ENCODE assay signal across 9 cellular contexts in genomic region chr9:83199240-83199639, GRCh38.
A peak's percentile ranks its signal among the peaks of the same experiment; 100 is the strongest.
DNase-seq lines count a peak whose midpoint lies in the region; ATAC-seq, FAIRE-seq and TF ChIP-seq lines count a peak whose summit lies in the region.
"Had no signal": no experiment of that assay in that cellular context is flagged by ENCODE, and none has a peak within 500 bp of the region (broad histone marks: within the 10 kb centered on the region; RNA-seq: fewer than 3 reads in every experiment).

No MANE protein-coding gene starts in this region.

- no peak overlapping the region for H3K27ac ChIP-seq in keratinocyte (ENCODE audit: control insufficient read depth, insufficient read depth, low read length)
- H3K27ac ChIP-seq in thoracic aorta = no peak overlapping the region
- H3K27ac ChIP-seq: neutrophil, SJSA1 had no signal

- peaks cover 0 to 6% (median 0%) of the 10 kb centered on the region in 3 donors for H3K9me3 Mint-ChIP-seq in T-cell

- DNase-seq in NCI-H2196 (lab: John Stamatoyannopoulos, UW; ENCODE audit: unreplicated experiment) (peak; percentile 55), T47D (ENCODE audit: low read depth in 1 of 2, low spot score in 1 of 2) (peak; percentile 37 to 87), keratinocyte (ENCODE audit: low read depth, low spot score) (no peak), thoracic aorta (ENCODE audit: low spot score) (no peak), GM20000 (ENCODE audit: low spot score) (no peak), T-cell (no peak)

- H3K4me3 Mint-ChIP-seq in T-cell = no peak overlapping the region

- H3K27me3 ChIP-seq in keratinocyte (ENCODE audit: control insufficient read depth, extremely low read depth, insufficient read depth, low read length) = peaks cover 8% of the 10 kb centered on the region
- peaks cover 7% of the 10 kb centered on the region for H3K27me3 ChIP-seq in thoracic aorta (replicated peaks; ENCODE audit: insufficient read depth)
- H3K27me3 ChIP-seq: SJSA1 had no signal

- ATAC-seq in GM21390 (IDR thresholded peaks at IDR 0.05; ENCODE audit: unreplicated experiment) (peak; percentile 67), thoracic aorta (ENCODE audit: insufficient number of reproducible peaks, low FRiP score, low read depth) (no peak), T-cell (replicated peaks in 1 of 4) (no peak)

- no peaks in the 10 kb centered on the region for H3K79me2 ChIP-seq in keratinocyte (ENCODE audit: control insufficient read depth, insufficient read depth, low read length)

- no peaks in the 10 kb centered on the region for H3K4me1 Mint-ChIP-seq in T-cell

- H3K36me3 ChIP-seq in keratinocyte (ENCODE audit: control insufficient read depth in 2 of 2, extremely low read depth in 1 of 2, insufficient read depth in 2 of 2, low read length in 2 of 2) = no peaks in the 10 kb centered on the region
- H3K36me3 ChIP-seq in thoracic aorta = no peaks in the 10 kb centered on the region
- H3K36me3 ChIP-seq: neutrophil, SJSA1 had no signal

- no peak overlapping the region for H2AFZ ChIP-seq in keratinocyte (ENCODE audit: control insufficient read depth, low read length)

- dilution Hi-C loops in keratinocyte (cut with MboI; ENCODE audit: extremely low pct_ligation_motif_present, low sequenced_read_pairs) = no loop called here

- no peaks in the 10 kb centered on the region for H4K20me1 ChIP-seq in keratinocyte (ENCODE audit: control insufficient read depth, extremely low read depth, insufficient read depth, low read length)

- no peaks in the 10 kb centered on the region for H3K4me1 ChIP-seq in keratinocyte (ENCODE audit: control insufficient read depth, extremely low read depth, insufficient read depth, low read length)
- no peaks in the 10 kb centered on the region for H3K4me1 ChIP-seq in thoracic aorta (ENCODE audit: control insufficient read depth in 1 of 2, low read depth in 2 of 2)
- H3K4me1 ChIP-seq: SJSA1 had no signal

- H3K4me3 ChIP-seq in keratinocyte (ENCODE audit: control insufficient read depth in 2 of 3, extremely low read depth in 1 of 3, insufficient read depth in 2 of 3, low read depth in 1 of 3, low read length in 3 of 3) = no peak overlapping the region
- no peak overlapping the region for H3K4me3 ChIP-seq in thoracic aorta
- H3K4me3 ChIP-seq: SJSA1 had no signal

- CTCF ChIA-PET in T-cell (lab: Charles Lee) = no interaction called here

- no peak for FAIRE-seq in keratinocyte (lab: Jason Lieb, UNC)

- H3K27me3 Mint-ChIP-seq in T-cell = peaks cover 2 to 4% of the 10 kb centered on the region in 2 donors

- POLR2A ChIA-PET in T-cell (lab: Charles Lee) = no interaction called here

- no peaks in the 10 kb centered on the region for H3K36me3 Mint-ChIP-seq in T-cell

- H3K9me3 ChIP-seq in keratinocyte (ENCODE audit: control insufficient read depth, low read depth, low read length) = no peaks in the 10 kb centered on the region
- H3K9me3 ChIP-seq in thoracic aorta = no peaks in the 10 kb centered on the region
- H3K9me3 ChIP-seq: neutrophil, SJSA1 had no signal

- H3K4me2 ChIP-seq in keratinocyte (ENCODE audit: control insufficient read depth, extremely low read depth, insufficient read depth, low read depth, low read length) = no peak overlapping the region

- TF ChIP-seq CTCF in keratinocyte (optimal IDR thresholded peaks at IDR 0.05 in 1 of 3, IDR thresholded peaks at IDR 0.05 in 1 of 3, conservative IDR thresholded peaks at IDR 0.05 in 1 of 3; ENCODE audit: extremely low read depth in 1 of 3, insufficient read depth in 2 of 3, low read length in 3 of 3) (peak; percentile 66 to 80 (median 71)), thoracic aorta (IDR thresholded peaks at IDR 0.05) (peak; percentile 27), GM20000 (IDR thresholded peaks at IDR 0.05; ENCODE audit: extremely low read depth, missing control alignments) (no peak)

- H3K9ac ChIP-seq in keratinocyte (ENCODE audit: control insufficient read depth, extremely low read depth, insufficient read depth, low read length) = no peak overlapping the region

- H3K27ac Mint-ChIP-seq in T-cell = no peak overlapping the region

- H3K9me1 ChIP-seq in keratinocyte (ENCODE audit: control insufficient read depth, extremely low read depth, insufficient read depth, low read length) = no peaks in the 10 kb centered on the region

- in situ Hi-C loops in T47D (cut with HindIII; ENCODE audit: low pct_unique_long_range_greater_than_20kb, low sequenced_read_pairs) = no loop called here

Comparison
In these comparisons a context has a peak if more than half of its experiments do, and no peak if none do; other contexts are left out.
1. DNase-seq: peak in NCI-H2196 (single experiment) and T47D (2 of 2); none in keratinocyte (single experiment), thoracic aorta (single experiment), GM20000 (single experiment) and T-cell (0 of 34).